In genomic region chr17:18314731-18315497, GRCh38 we compare ENCODE assay signal across 8 cellular contexts. TPM values are rescaled to one million over a fixed set of nuclear protein-coding genes. Genes with fewer than 3 reads are reported as not detected.
DNase-seq lines count a peak whose midpoint lies in the region; ATAC-seq and TF ChIP-seq lines count a peak whose summit lies in the region.

Gene SMCR8 (plus strand): TSS chr17:18315293. CDS start chr17:18315790, 497 bp downstream.
Gene TOP3A (minus strand): TSS chr17:18314994. CDS start chr17:18314778, 216 bp downstream.

- H3K36me3 Mint-ChIP-seq in activated naive CD8-positive, alpha-beta T cell, result peaks cover 16% of the 10 kb centered on the region

- peaks cover 78% of the 10 kb centered on the region for H3K4me1 Mint-ChIP-seq in activated naive CD8-positive, alpha-beta T cell (ENCODE audit: low read depth)

- H3K9me3 ChIP-seq in testis, result no peaks in the 10 kb centered on the region

- H3K4me1 ChIP-seq in testis, result peaks cover 52% of the 10 kb centered on the region

- intact Hi-C loops in testis (cut with DNase I; ENCODE audit: low total_unique reads), result no loop called here

- H3K4me3 ChIP-seq in testis, result peak within 1 kb of the TSS; percentile 73 to 92

- CTCF ChIA-PET in GM10248 (lab: Yijun Ruan, JAX), result no interaction called here

- no peaks in the 10 kb centered on the region for H3K27me3 ChIP-seq in testis

- H3K27ac Mint-ChIP-seq in activated naive CD8-positive, alpha-beta T cell, result peak within 1 kb of the TSS; percentile 98

- peak within 1 kb of the TSS; percentile 98 for H3K4me3 Mint-ChIP-seq in activated naive CD8-positive, alpha-beta T cell

- no peaks in the 10 kb centered on the region for H3K36me3 ChIP-seq in testis (ENCODE audit: low read depth, missing control alignments)

- POLR2A ChIA-PET in GM10248 (lab: Yijun Ruan, JAX), result interaction anchor here (0.8 kb wide), 1 partner anchor 15 kb away, joined by 3 read pairs; no protein-coding TSS in a partner anchor

- peak within 1 kb of the TSS; percentile 85 to 86 for H3K27ac ChIP-seq in testis

- WGBS in testis, 2 donors, result 0% methylated on average over 33 to 71 of the region's 72 CpGs

- DNase-seq in GM10248 (ENCODE audit: extremely low spot score) (peak; percentile 92), NCI-H1105 (lab: John Stamatoyannopoulos, UW) (peak; percentile 97), SKM-1 treated with dmso at 0.1 percent for 144 hours (lab: John Stamatoyannopoulos, UW; ENCODE audit: unreplicated experiment) (peak; percentile 98), glomerular visceral epithelial cell (ENCODE audit: extremely low spot score) (peak; percentile 98), omental fat pad (ENCODE audit: low spot score) (peak; percentile 94), testis (peak; percentile 99)

- peak; percentile 78 for ATAC-seq in HG02623 (IDR thresholded peaks at IDR 0.05; ENCODE audit: unreplicated experiment)
- ATAC-seq in omental fat pad (ENCODE audit: low FRiP score), result peak; percentile 98

- no peaks in the 10 kb centered on the region for H3K9me3 Mint-ChIP-seq in activated naive CD8-positive, alpha-beta T cell (ENCODE audit: low read depth)

- TF ChIP-seq CTCF in GM10248 (IDR thresholded peaks at IDR 0.05; ENCODE audit: control extremely low read depth, extremely low read depth, low read depth, missing control alignments), result no peak
- TF ChIP-seq CTCF in omental fat pad (IDR thresholded peaks at IDR 0.05), result no peak
- no peak for TF ChIP-seq CTCF in testis (IDR thresholded peaks at IDR 0.05)

- no peak for TF ChIP-seq POLR2A in testis (IDR thresholded peaks at IDR 0.05)

- H3K27me3 Mint-ChIP-seq in activated naive CD8-positive, alpha-beta T cell, result no peaks in the 10 kb centered on the region

RNA-seq across cellular contexts. Expression of gene SMCR8, which starts in this region (rescaled TPM):
- total RNA-seq in omental fat pad (10 to 100 TPM; 11.4 to 21.4 (median 14.3) TPM), testis (10 to 100 TPM; 25.0 to 27.7 TPM)
- 20.3 TPM for polyA plus RNA-seq in testis (ENCODE audit: insufficient read depth, low read depth, low replicate concordance)

RNA-seq across cellular contexts. Expression of gene TOP3A, which starts in this region (rescaled TPM):
- total RNA-seq in omental fat pad, result 10 to 100 TPM; 23.6 to 80.5 (median 47.5) TPM
- total RNA-seq in testis, result 10 to 100 TPM; 56.9 to 97.9 TPM
- polyA plus RNA-seq in testis (ENCODE audit: insufficient read depth, low read depth, low replicate concordance), result 34.0 TPM

Comparison
In these comparisons a context has a peak if more than half of its experiments do, and no peak if none do; other contexts are left out.
1. Peak in every context shown above with its lines: DNase-seq, ATAC-seq, H3K4me3 ChIP-seq and H3K27ac ChIP-seq.